In genomic region chr10:30437039-30437781, GRCh38 we compare ENCODE assay signal across 1 cellular context.
A peak's percentile ranks its signal among the peaks of the same experiment; 100 is the strongest.
TF ChIP-seq lines count a peak whose summit lies in the region.

No MANE protein-coding gene starts in this region.

TF ChIP-seq in K562, 482 proteins besides CTCF, POLR2A, EP300 and RAD21 (continued from another document and continues in another):
- TF ChIP-seq RREB1 (CRISPR knock-in tag; IDR thresholded peaks at IDR 0.05) = no peak
- no peak for TF ChIP-seq ZNF280B (CRISPR knock-in tag; IDR thresholded peaks at IDR 0.05)
- peak; percentile 100 for TF ChIP-seq SMARCA4 (IDR thresholded peaks at IDR 0.05)
- no peak for TF ChIP-seq NR3C1 (CRISPR knock-in tag; IDR thresholded peaks at IDR 0.05)
- TF ChIP-seq ZNF212 (CRISPR knock-in tag; IDR thresholded peaks at IDR 0.05) = no peak
- no peak for TF ChIP-seq LARP7 (IDR thresholded peaks at IDR 0.05)
- TF ChIP-seq ZNF133 (CRISPR knock-in tag; IDR thresholded peaks at IDR 0.05) = no peak
- TF ChIP-seq ZBTB26 (CRISPR knock-in tag; IDR thresholded peaks at IDR 0.05) = no peak
- no peak for TF ChIP-seq EWSR1 (IDR thresholded peaks at IDR 0.05; ENCODE audit: borderline replicate concordance, low read depth, partially characterized antibody)
- TF ChIP-seq PKNOX1 (IDR thresholded peaks at IDR 0.05) = peak; percentile 53
- 0 out of 2 replicates have a peak, but pooled peaks have one; percentile 23 for TF ChIP-seq ZNF431 (CRISPR knock-in tag; IDR thresholded peaks at IDR 0.05)
- no peak; a peak in 1 of 4 replicates for TF ChIP-seq FOXA3 (CRISPR knock-in tag; conservative IDR thresholded peaks at IDR 0.05 in 1 of 2, IDR thresholded peaks at IDR 0.05 in 1 of 2)
- peak; percentile 41; the same call in 1 of the 2 replicates for TF ChIP-seq AFF4 (CRISPR knock-in tag; IDR thresholded peaks at IDR 0.05)
- TF ChIP-seq CXXC5 (CRISPR knock-in tag; IDR thresholded peaks at IDR 0.05) = peak; percentile 81
- 0 out of 2 replicates have a peak, but pooled peaks have one; percentile 56 for TF ChIP-seq KHSRP (IDR thresholded peaks at IDR 0.05)
- TF ChIP-seq ARNT (IDR thresholded peaks at IDR 0.05) = peak; percentile 59 to 87
- no peak for TF ChIP-seq PHF21A (IDR thresholded peaks at IDR 0.05; ENCODE audit: borderline replicate concordance, low read depth)
- TF ChIP-seq ZNF224 (CRISPR knock-in tag; IDR thresholded peaks at IDR 0.05) = no peak
- no peak for TF ChIP-seq ZBTB34 (CRISPR knock-in tag; IDR thresholded peaks at IDR 0.05)
- no peak for TF ChIP-seq KAT2B (IDR thresholded peaks at IDR 0.05; ENCODE audit: low read depth, low read length)
- TF ChIP-seq ZBTB40 (IDR thresholded peaks at IDR 0.05) = no peak
- TF ChIP-seq ZBTB40 (CRISPR knock-in tag; IDR thresholded peaks at IDR 0.05) = no peak
- TF ChIP-seq ZNF644 (tag; IDR thresholded peaks at IDR 0.05; ENCODE audit: low read depth) = no peak
- no peak for TF ChIP-seq YBX1 (IDR thresholded peaks at IDR 0.05)
- peak; percentile 79 for TF ChIP-seq HNRNPLL (IDR thresholded peaks at IDR 0.05; ENCODE audit: low read depth, low read length, poor library complexity, severe bottlenecking)
- TF ChIP-seq FOXP4 (CRISPR knock-in tag; IDR thresholded peaks at IDR 0.05; ENCODE audit: borderline replicate concordance) = no peak
- TF ChIP-seq ELF4 (CRISPR knock-in tag; IDR thresholded peaks at IDR 0.05) = no peak; the same call in 1 of the 2 replicates
- no peak for TF ChIP-seq FUS (optimal IDR thresholded peaks at IDR 0.05; ENCODE audit: low read depth, low read length)
